In genomic region chr2:209687261-209687660, GRCh38 we compare ENCODE assay signal across 16 cellular contexts.
"Had no signal": no experiment of that assay in that cellular context is flagged by ENCODE, and none has a peak within 500 bp of the region (broad histone marks: within the 10 kb centered on the region; RNA-seq: fewer than 3 reads in every experiment).

No MANE protein-coding gene starts in this region.

- ATAC-seq: activated T-cell treated with anti-CD3 and anti-CD28 coated beads, Interleukin-2, amount 50 U/mL, for 72 hours; esophagus mucosa; heart left ventricle had no signal

- DNase-seq: activated B cell treated with CpG ODN at 0.5 μM for 24 hours; activated CD4-positive, alpha-beta T cell treated with anti-CD3 and anti-CD28 coated beads, Interleukin-2, amount 10 ng/mL, durations not matched to agents 24 days and 14 days; activated CD8-positive, alpha-beta memory T cell treated with anti-CD3 and anti-CD28 coated beads, Interleukin-2, amount 50 U/mL, for 48 hours; activated naive CD8-positive, alpha-beta T cell treated with anti-CD3 and anti-CD28 coated beads for 36 hours; dorsolateral prefrontal cortex; endodermal cell; foreskin melanocyte; heart left ventricle; stimulated activated CD4-positive, alpha-beta T cell treated with anti-CD3 and anti-CD28 coated beads, Interleukin-2, amount 100 ng/mL, for 48 hours; SW 1271; thyroid gland had no signal

- H3K9me3 ChIP-seq: heart left ventricle, neutrophil, right atrium auricular region, thyroid gland had no signal

- H3K36me3 ChIP-seq: heart left ventricle, neutrophil, right atrium auricular region, thyroid gland had no signal

- H3K27me3 ChIP-seq: dorsolateral prefrontal cortex, heart left ventricle, neutrophil, right atrium auricular region, thyroid gland had no signal

- H3K27ac ChIP-seq: neutrophil, thyroid gland had no signal

- H3K4me3 ChIP-seq: dorsolateral prefrontal cortex, heart left ventricle, lung, right atrium auricular region, thyroid gland had no signal

- H3K4me1 ChIP-seq: thyroid gland had no signal
